ENCODE assay signal across 10 cellular contexts in the genomic region with DNA sequence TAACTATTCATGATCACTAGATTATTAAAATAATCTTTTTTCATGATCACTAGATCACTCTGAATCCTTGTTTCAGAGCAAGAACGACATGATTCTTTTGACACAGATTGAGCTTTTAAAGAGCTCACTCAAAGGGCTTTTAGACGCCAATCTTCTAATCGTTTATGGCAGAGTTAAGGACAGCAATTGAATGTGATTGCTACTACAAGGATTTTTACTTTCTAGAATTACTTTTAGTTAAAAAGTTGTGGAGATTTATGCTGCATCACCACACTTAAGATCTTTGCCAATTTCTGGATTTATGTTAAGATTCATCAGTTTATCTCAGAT. TPM values are rescaled to one million over a fixed set of nuclear protein-coding genes. Genes with fewer than 3 reads are reported as not detected.
A peak's percentile ranks its signal among the peaks of the same experiment; 100 is the strongest.
DNase-seq lines count a peak whose midpoint lies in the region; ATAC-seq and TF ChIP-seq lines count a peak whose summit lies in the region.
"Had no signal": no experiment of that assay in that cellular context is flagged by ENCODE, and none has a peak within 500 bp of the region (broad histone marks: within the 10 kb centered on the region; RNA-seq: fewer than 3 reads in every experiment).

No MANE protein-coding gene starts in this region.

- TF ChIP-seq CTCF in 22Rv1 (IDR thresholded peaks at IDR 0.05) (no peak), GM12864 (IDR thresholded peaks at IDR 0.05; ENCODE audit: low read depth, low read length, missing control alignments) (no peak), WERI-Rb-1 (IDR thresholded peaks at IDR 0.05; ENCODE audit: low read depth, low read length) (no peak), glutamatergic neuron (IDR thresholded peaks at IDR 0.05; ENCODE audit: partially characterized antibody, unreplicated experiment) (no peak), right atrium auricular region (IDR thresholded peaks at IDR 0.05) (no peak)

- no CpG with 5 or more reads among the region's 3 CpGs for WGBS in neuronal stem cell (ENCODE audit: extremely low coverage in 2 of 2, insufficient read length in 2 of 2, insufficient replicate concordance in 1 of 2), 2 donors

- peak overlapping the region; percentile 70; the same call in 1 of the 2 replicates for H3K4me3 ChIP-seq in GM12864 (ENCODE audit: low read depth, low read length)
- peak overlapping the region; percentile 64 for H3K4me3 ChIP-seq in WERI-Rb-1 (ENCODE audit: low read depth, low read length)
- peak overlapping the region in 1 of 2 donors; percentile 93 for H3K4me3 ChIP-seq in neuronal stem cell (ENCODE audit: low read length in 2 of 2)
- no peak overlapping the region for H3K4me3 ChIP-seq in right atrium auricular region

- peak overlapping the region; percentile 100 for H3K4me3 Mint-ChIP-seq in glutamatergic neuron (ENCODE audit: unreplicated experiment)

- H3K79me1 ChIP-seq in neuronal stem cell (ENCODE audit: low read depth, low read length), result peaks cover 1% of the 10 kb centered on the region

- no peak overlapping the region for H4K8ac ChIP-seq in neuronal stem cell (ENCODE audit: low read depth, low read length)

- H4K91ac ChIP-seq in neuronal stem cell (ENCODE audit: low read depth, low read length, poor library complexity), result no peak overlapping the region

- peaks cover 13% of the 10 kb centered on the region for H3K4me1 Mint-ChIP-seq in glutamatergic neuron (ENCODE audit: low read depth, unreplicated experiment)

- peaks cover 21% of the 10 kb centered on the region for H3K27me3 Mint-ChIP-seq in glutamatergic neuron (ENCODE audit: unreplicated experiment)

- no peak overlapping the region for H3K4me2 ChIP-seq in neuronal stem cell (ENCODE audit: insufficient read depth, low read length, poor library complexity, severe bottlenecking)

- H3K36me3 ChIP-seq in WERI-Rb-1 (peaks cover 15% of the 10 kb centered on the region), neuronal stem cell (replicated peaks in 1 of 2; ENCODE audit: control insufficient read depth in 2 of 2, insufficient read depth in 2 of 2, low read length in 2 of 2) (peaks cover 11 to 53% of the 10 kb centered on the region in 2 donors), right atrium auricular region (peaks cover 36% of the 10 kb centered on the region)

- no peak overlapping the region for H2BK12ac ChIP-seq in neuronal stem cell (ENCODE audit: low read length)

- no peak overlapping the region for H2AK5ac ChIP-seq in neuronal stem cell (ENCODE audit: low read depth, low read length)

- no peak overlapping the region for H3K9ac ChIP-seq in neuronal stem cell (ENCODE audit: low read depth, low read length, poor library complexity)

- H2BK5ac ChIP-seq in neuronal stem cell (ENCODE audit: low read length), result no peak overlapping the region

- no peak overlapping the region for H3K23ac ChIP-seq in neuronal stem cell (ENCODE audit: low read depth, low read length, poor library complexity)

- H3K4me1 ChIP-seq in neuronal stem cell (ENCODE audit: control insufficient read depth in 2 of 2, insufficient read depth in 1 of 2, low read depth in 1 of 2, low read length in 2 of 2), result peaks cover 4% of the 10 kb centered on the region in 2 donors
- H3K4me1 ChIP-seq in right atrium auricular region, result peaks cover 0 to 21% of the 10 kb centered on the region in 2 donors

- peaks cover 26% of the 10 kb centered on the region for H3K9me3 Mint-ChIP-seq in glutamatergic neuron (ENCODE audit: unreplicated experiment)

- H3K27ac Mint-ChIP-seq in glutamatergic neuron (ENCODE audit: unreplicated experiment), result peak overlapping the region; percentile 99

- no peak overlapping the region for H3K4ac ChIP-seq in neuronal stem cell (ENCODE audit: low read length)

- H3K27ac ChIP-seq in 22Rv1, result peak overlapping the region; percentile 99
- peak overlapping the region; percentile 99 for H3K27ac ChIP-seq in WERI-Rb-1
- no peak overlapping the region for H3K27ac ChIP-seq in neuronal stem cell (replicated peaks; ENCODE audit: low read length)
- no peak overlapping the region for H3K27ac ChIP-seq in right atrium auricular region

- no peak overlapping the region for H2BK15ac ChIP-seq in neuronal stem cell (ENCODE audit: low read length)

- no peak for DNase-seq in GM12864 (ENCODE audit: low read depth)
- DNase-seq in WERI-Rb-1, result no peak
- DNase-seq in glutamatergic neuron, result no peak
- no peak for DNase-seq in NCI-H187 treated with DMSO at 0.1 percent for 48 hours (lab: John Stamatoyannopoulos, UW)
- DNase-seq in neuronal stem cell (ENCODE audit: low spot score), result no peak
- DNase-seq in right atrium auricular region (ENCODE audit: low spot score), result no peak
- DNase-seq: activated CD8-positive, alpha-beta memory T cell treated with anti-CD3 and anti-CD28 coated beads, Interleukin-2, amount 50 U/mL, for 4 hours; NCI-H2081 had no signal

- H3K27me3 ChIP-seq in WERI-Rb-1 (ENCODE audit: insufficient read depth, low read depth, severe bottlenecking) (no peaks in the 10 kb centered on the region), neuronal stem cell (ENCODE audit: control insufficient read depth in 3 of 3, insufficient read depth in 3 of 3, low read depth in 1 of 3, low read length in 3 of 3) (no peaks in the 10 kb centered on the region), right atrium auricular region (no peaks in the 10 kb centered on the region)

- H3K36me3 Mint-ChIP-seq in glutamatergic neuron (ENCODE audit: unreplicated experiment), result no peaks in the 10 kb centered on the region

- H3K9me3 ChIP-seq in WERI-Rb-1 (ENCODE audit: severe bottlenecking) (no peaks in the 10 kb centered on the region), neuronal stem cell (replicated peaks in 1 of 2; ENCODE audit: control insufficient read depth in 2 of 2, insufficient read depth in 1 of 2, low read depth in 1 of 2, low read length in 2 of 2) (no peaks in the 10 kb centered on the region), right atrium auricular region (no peaks in the 10 kb centered on the region)

- no peak overlapping the region for H3K14ac ChIP-seq in neuronal stem cell (ENCODE audit: low read length)

- no peak overlapping the region for H2AFZ ChIP-seq in neuronal stem cell (ENCODE audit: low read length)

- no peak overlapping the region for H3K18ac ChIP-seq in neuronal stem cell (ENCODE audit: low read length)

- H2BK120ac ChIP-seq in neuronal stem cell (ENCODE audit: low read depth, low read length), result no peak overlapping the region

- ATAC-seq in HG02870 (IDR thresholded peaks at IDR 0.05; ENCODE audit: unreplicated experiment), result no peak

RNA-seq across cellular contexts. Expression of gene EXOSC8, which starts 1.3 kb away (rescaled TPM):
- 49.0 TPM for total RNA-seq in glutamatergic neuron (ENCODE audit: unreplicated experiment)
- 109 TPM for polyA plus RNA-seq in neuronal stem cell (2013, experiment 1 of 2)
- 117 TPM for polyA plus RNA-seq in neuronal stem cell (2013, experiment 2 of 2)
- 10 to 100 TPM; 11.3 to 14.3 TPM for total RNA-seq in right atrium auricular region

RNA-seq across cellular contexts. Expression of gene ALG5, which starts 2.7 kb away (rescaled TPM):
- total RNA-seq in glutamatergic neuron (ENCODE audit: unreplicated experiment) (25.5 TPM), right atrium auricular region (10 to 100 TPM; 15.4 to 17.0 TPM)
- polyA plus RNA-seq in neuronal stem cell (2013, experiment 1 of 2), result 19.5 TPM
- polyA plus RNA-seq in neuronal stem cell (2013, experiment 2 of 2), result 21.0 TPM

RNA-seq across cellular contexts. Expression of gene SUPT20H, which starts 57.6 kb away (rescaled TPM):
- 115 TPM for total RNA-seq in glutamatergic neuron (ENCODE audit: unreplicated experiment)
- polyA plus RNA-seq in neuronal stem cell (2013, experiment 1 of 2), result 90.6 TPM
- polyA plus RNA-seq in neuronal stem cell (2013, experiment 2 of 2), result 89.4 TPM
- 10 to 100 TPM; 21.6 to 23.7 TPM for total RNA-seq in right atrium auricular region

Comparison
In these comparisons a context has a peak if more than half of its experiments do, and no peak if none do; other contexts are left out.
1. H3K27ac ChIP-seq: peak in 22Rv1 (single experiment) and WERI-Rb-1 (single experiment); none in neuronal stem cell (single experiment) and right atrium auricular region (0 of 2).
2. H3K4me3 ChIP-seq: peak in GM12864 (single experiment) and WERI-Rb-1 (single experiment); none in right atrium auricular region (0 of 2).